Comparison of ENCODE assay signal across 8 cellular contexts in genomic region chr11:34357646-34358257, GRCh38. TPM values are rescaled to one million over a fixed set of nuclear protein-coding genes. Genes with fewer than 3 reads are reported as not detected.
DNase-seq lines count a peak whose midpoint lies in the region; ATAC-seq and TF ChIP-seq lines count a peak whose summit lies in the region.

TSS of gene ABTB2 (minus strand) at chr11:34358010.

- 0 to 1% (median 0%) methylated on average over 16 to 59 of the region's 59 CpGs for WGBS in adrenal gland, 4 donors
- 0% methylated on average over 21 to 59 of the region's 59 CpGs for WGBS in psoas muscle, 3 donors

- peaks cover 10 to 39% of the 10 kb centered on the region in 2 donors for H3K4me1 ChIP-seq in adrenal gland (replicated peaks in 1 of 2)
- peaks cover 31% of the 10 kb centered on the region for H3K4me1 ChIP-seq in psoas muscle
- peaks cover 26% of the 10 kb centered on the region for H3K4me1 ChIP-seq in vagina

- intact Hi-C loops in adrenal gland (cut with DNase I), result loop anchor here (2.0 to 10.0 kb wide), 3 partner anchors 113 to 185 kb away; no protein-coding TSS in a partner anchor
- intact Hi-C loops in left ventricle myocardium superior (cut with micrococcal nuclease), result no loop called here
- intact Hi-C loops in psoas muscle (cut with DNase I), result loop anchor here (2.0 to 10.0 kb wide), 3 partner anchors 83 to 253 kb away; partner anchors contain the start of gene NAT10 (in 1 of the 2)
- intact Hi-C loops in vagina (cut with DNase I), result loop anchor here (2.0 to 5.0 kb wide), 3 partner anchors 27 to 361 kb away; partner anchors contain the start of gene CAPRIN1

- H3K27me3 ChIP-seq in adrenal gland (no peaks in the 10 kb centered on the region), psoas muscle (ENCODE audit: insufficient read depth in 3 of 3, low read length in 2 of 3) (peaks cover 0 to 5% (median 0%) of the 10 kb centered on the region in 3 donors), vagina (no peaks in the 10 kb centered on the region)

- ATAC-seq in HG02852 (IDR thresholded peaks at IDR 0.05; ENCODE audit: unreplicated experiment), result peak; percentile 91
- peak; percentile 92 for ATAC-seq in left ventricle myocardium superior
- ATAC-seq in psoas muscle, result peak; percentile 88 to 93 (median 90)

- in situ Hi-C loops in GM13977 (cut with MboI; ENCODE audit: low pct_unique_long_range_greater_than_20kb, low sequenced_read_pairs, unreplicated experiment), result loop anchor here (10.0 to 25.0 kb wide), 3 partner anchors 123 to 520 kb away; no protein-coding TSS in a partner anchor

- TF ChIP-seq POLR2A in adrenal gland (IDR thresholded peaks at IDR 0.05) (peak; percentile 91 to 98), vagina (IDR thresholded peaks at IDR 0.05) (peak; percentile 39 to 97)

- no peak for TF ChIP-seq CTCF in GM13977 (IDR thresholded peaks at IDR 0.05; ENCODE audit: extremely low read depth, insufficient read depth, missing control alignments)
- TF ChIP-seq CTCF in adrenal gland (IDR thresholded peaks at IDR 0.05), result no peak
- no peak for TF ChIP-seq CTCF in psoas muscle (IDR thresholded peaks at IDR 0.05)
- TF ChIP-seq CTCF in vagina (IDR thresholded peaks at IDR 0.05), result no peak

- H3K27ac ChIP-seq in adrenal gland, result peak within 1 kb of the TSS in 4 of 5 donors; percentile 67 to 88 (median 84)
- peak within 1 kb of the TSS; percentile 91 for H3K27ac ChIP-seq in psoas muscle
- peak within 1 kb of the TSS; percentile 74 for H3K27ac ChIP-seq in vagina

- DNase-seq in GM13977 (ENCODE audit: low spot score) (peak; percentile 97), NCI-H1436 treated with DMSO at 0.1 percent for 48 hours (lab: John Stamatoyannopoulos, UW) (peak; percentile 92), SW480 (ENCODE audit: low spot score) (peak; percentile 98), adrenal gland (peak; percentile 98 to 99 (median 99)), left ventricle myocardium superior (peak; percentile 99), psoas muscle (peak; percentile 99), vagina (ENCODE audit: extremely low spot score in 2 of 2) (peak in 1 of 2 donors; percentile 98)

- no peaks in the 10 kb centered on the region for H3K9me3 ChIP-seq in adrenal gland (replicated peaks in 1 of 3)
- no peaks in the 10 kb centered on the region for H3K9me3 ChIP-seq in psoas muscle
- H3K9me3 ChIP-seq in vagina, result no peaks in the 10 kb centered on the region

- H3K36me3 ChIP-seq in adrenal gland (replicated peaks in 1 of 2), result no peaks in the 10 kb centered on the region
- no peaks in the 10 kb centered on the region for H3K36me3 ChIP-seq in psoas muscle (ENCODE audit: insufficient read depth in 1 of 2, low read depth in 1 of 2)
- no peaks in the 10 kb centered on the region for H3K36me3 ChIP-seq in vagina

- H3K4me3 ChIP-seq in adrenal gland, result peak within 1 kb of the TSS; percentile 10 to 60 (median 38)
- peak within 1 kb of the TSS; percentile 88 for H3K4me3 ChIP-seq in psoas muscle
- H3K4me3 ChIP-seq in vagina, result peak within 1 kb of the TSS; percentile 61 to 70

RNA-seq across cellular contexts. Expression of gene ABTB2, which starts in this region (rescaled TPM):
- total RNA-seq in adrenal gland (10 to 100 TPM in 1 of 8 donors, 1 to 10 TPM in 7; 3.7 to 32.3 (median 6.7) TPM), left ventricle myocardium superior (12.1 TPM), psoas muscle (10 to 100 TPM; 11.9 to 24.7 (median 20.0) TPM), vagina (10.8 TPM)
- polyA plus RNA-seq in adrenal gland (1 to 10 TPM; 1.9 to 9.2 (median 2.8) TPM), psoas muscle (10 to 100 TPM in 1 of 3 donors, 1 to 10 TPM in 2; 4.5 to 21.1 (median 8.0) TPM)
